ENCODE assay signal across 31 cellular contexts in the genomic region with DNA sequence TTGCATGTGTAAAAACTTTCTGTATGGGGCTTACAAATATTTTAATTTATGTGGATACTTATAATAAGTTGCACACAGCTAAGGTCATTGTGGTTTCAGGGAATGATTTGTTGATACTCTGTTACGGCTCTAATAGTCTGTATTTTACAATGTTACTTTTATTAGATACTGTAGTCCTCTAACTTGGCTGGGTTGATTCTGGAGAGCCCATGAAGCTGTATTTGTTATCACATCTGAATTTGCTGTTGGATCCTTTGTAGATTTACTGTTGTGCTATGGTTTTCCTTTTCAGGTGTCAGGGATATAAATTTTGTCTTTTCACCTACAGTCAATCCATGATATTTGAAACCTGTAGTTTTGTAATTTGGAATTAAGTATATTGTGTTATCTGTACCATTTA.
"Had no signal": no experiment of that assay in that cellular context is flagged by ENCODE, and none has a peak within 500 bp of the region (broad histone marks: within the 10 kb centered on the region; RNA-seq: fewer than 3 reads in every experiment).

No MANE protein-coding gene starts in this region.

- H3K27ac ChIP-seq: adrenal gland, body of pancreas, epithelial cell of prostate, esophagus squamous epithelium, hepatocyte had no signal

- H3K4me3 ChIP-seq: adrenal gland, body of pancreas, esophagus squamous epithelium, heart right ventricle, hepatocyte had no signal

- FAIRE-seq: colon, endothelial cell of umbilical vein had no signal

- H3K9me3 ChIP-seq: adrenal gland, body of pancreas, esophagus squamous epithelium, heart right ventricle had no signal

- ATAC-seq: activated CD4-positive, alpha-beta T cell treated with anti-CD3 and anti-CD28 coated beads for 36 hours; activated CD8-positive, alpha-beta memory T cell treated with anti-CD3 and anti-CD28 coated beads, Interleukin-2, amount 10 ng/mL, durations not matched to agents 7 days and 5 days; activated CD8-positive, alpha-beta T cell treated with anti-CD3 and anti-CD28 coated beads, Interleukin-2, amount 10 ng/mL, durations not matched to agents 7 days and 5 days; activated naive CD8-positive, alpha-beta T cell treated with anti-CD3 and anti-CD28 coated beads, Interleukin-2, amount 50 U/mL, for 24 hours; body of pancreas; effector memory CD8-positive, alpha-beta T cell; heart right ventricle had no signal

- DNase-seq: activated CD4-positive, alpha-beta memory T cell treated with anti-CD3 and anti-CD28 coated beads for 36 hours; activated CD4-positive, alpha-beta T cell treated with anti-CD3 and anti-CD28 coated beads for 36 hours; activated CD4-positive, alpha-beta T cell treated with anti-CD3 and anti-CD28 coated beads, Interleukin-2, amount 10 ng/mL, durations not matched to agents 24 days and 14 days; activated CD4-positive, CD25-positive, alpha-beta regulatory T cell; activated CD4-positive, CD25-positive, alpha-beta regulatory T cell treated with anti-CD3 and anti-CD28 coated beads, Interleukin-2, amount 50 U/mL, for 72 hours; activated CD8-positive, alpha-beta memory T cell treated with anti-CD3 and anti-CD28 coated beads, Interleukin-2, amount 10 ng/mL, durations not matched to agents 7 days and 5 days; activated CD8-positive, alpha-beta memory T cell treated with anti-CD3 and anti-CD28 coated beads, Interleukin-2, amount 50 U/mL, for 4 hours; activated CD8-positive, alpha-beta T cell treated with anti-CD3 and anti-CD28 coated beads, Interleukin-2, amount 10 ng/mL, durations not matched to agents 7 days and 5 days; activated effector memory CD4-positive, alpha-beta T cell treated with anti-CD3 and anti-CD28 coated beads, Interleukin-2, amount 50 U/mL, for 16 hours; activated naive CD4-positive, alpha-beta T cell treated with anti-CD3 and anti-CD28 coated beads for 36 hours; activated naive CD8-positive, alpha-beta T cell treated with anti-CD3 and anti-CD28 coated beads for 36 hours; activated naive CD8-positive, alpha-beta T cell treated with anti-CD3 and anti-CD28 coated beads, Interleukin-2, amount 50 U/mL, for 24 hours; activated T-cell treated with anti-CD3 and anti-CD28 coated beads, Interleukin-2, amount 50 U/mL, for 1 hour; activated T-cell treated with anti-CD3 and anti-CD28 coated beads, Interleukin-2, amount 50 U/mL, for 48 hours; adrenal gland; amygdala; aorta; body of pancreas; caudate nucleus; cortex of kidney; dermis blood vessel endothelial cell; effector CD4-positive, alpha-beta T cell; effector memory CD8-positive, alpha-beta T cell; esophagus squamous epithelium; foreskin melanocyte; heart right ventricle; T-helper 9 cell had no signal

- H3K36me3 ChIP-seq: adrenal gland had no signal
